ENCODE assay signal across 1 cellular context in the genomic region with DNA sequence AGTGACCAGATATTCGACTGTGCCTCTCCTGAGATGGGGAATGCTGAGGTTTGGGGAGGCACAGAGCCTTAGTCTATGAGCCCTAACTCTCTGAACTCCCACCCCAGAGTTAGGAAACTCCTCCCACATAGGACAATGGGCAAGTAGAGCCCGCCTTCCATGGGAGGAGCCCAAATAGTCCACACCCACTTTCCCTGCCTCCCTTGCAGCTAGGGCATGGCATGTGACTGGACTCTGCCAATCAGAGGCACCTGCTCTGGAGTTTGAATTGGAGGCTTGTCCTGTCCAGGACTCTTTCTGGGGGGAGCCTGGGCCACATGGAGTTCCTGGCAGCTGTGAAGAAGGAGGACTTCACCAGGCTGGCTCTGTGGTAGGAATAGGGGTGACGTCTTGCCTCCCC.
TF ChIP-seq lines count a peak whose summit lies in the region.

No MANE protein-coding gene starts in this region.

TF ChIP-seq in H1, 55 proteins besides CTCF, POLR2A, EP300 and RAD21:
- TF ChIP-seq, protein P1, sequence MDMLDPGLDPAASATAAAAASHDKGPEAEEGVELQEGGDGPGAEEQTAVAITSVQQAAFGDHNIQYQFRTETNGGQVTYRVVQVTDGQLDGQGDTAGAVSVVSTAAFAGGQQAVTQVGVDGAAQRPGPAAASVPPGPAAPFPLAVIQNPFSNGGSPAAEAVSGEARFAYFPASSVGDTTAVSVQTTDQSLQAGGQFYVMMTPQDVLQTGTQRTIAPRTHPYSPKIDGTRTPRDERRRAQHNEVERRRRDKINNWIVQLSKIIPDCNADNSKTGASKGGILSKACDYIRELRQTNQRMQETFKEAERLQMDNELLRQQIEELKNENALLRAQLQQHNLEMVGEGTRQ (IDR thresholded peaks at IDR 0.05; ENCODE audit: low read length), result peak; percentile 41; the same call in 1 of the 2 replicates
- 0 out of 2 replicates have a peak, but pooled peaks have one; percentile 32 for TF ChIP-seq SP1 (IDR thresholded peaks at IDR 0.05; ENCODE audit: low read depth, low read length)
- no peak for TF ChIP-seq RFX5 (IDR thresholded peaks at IDR 0.05; ENCODE audit: borderline replicate concordance, low read depth, low read length)
- TF ChIP-seq, protein P2, sequence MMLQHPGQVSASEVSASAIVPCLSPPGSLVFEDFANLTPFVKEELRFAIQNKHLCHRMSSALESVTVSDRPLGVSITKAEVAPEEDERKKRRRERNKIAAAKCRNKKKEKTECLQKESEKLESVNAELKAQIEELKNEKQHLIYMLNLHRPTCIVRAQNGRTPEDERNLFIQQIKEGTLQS (IDR thresholded peaks at IDR 0.05; ENCODE audit: insufficient read depth, low read depth, low read length), result no peak
